Comparison of ENCODE assay signal across 20 cellular contexts in genomic region chr2:18907508-18907907, GRCh38.
"Had no signal": no experiment of that assay in that cellular context is flagged by ENCODE, and none has a peak within 500 bp of the region (broad histone marks: within the 10 kb centered on the region; RNA-seq: fewer than 3 reads in every experiment).

No MANE protein-coding gene starts in this region.

- H3K4me3 Mint-ChIP-seq: activated B cell treated with CpG ODN at 0.5 μM for 24 hours; activated naive CD8-positive, alpha-beta T cell; brain; endodermal cell; natural killer cell treated with Interleukin-12 subunit alpha and Interleukin-12 subunit beta and Interleukin-15 and Interleukin-18, amount 100 ng/mL, for 72 hours had no signal

- DNase-seq: activated B cell treated with CpG ODN at 0.5 μM for 24 hours; activated CD4-positive, alpha-beta T cell treated with anti-CD3 and anti-CD28 coated beads, Interleukin-2, amount 50 U/mL, for 1 hour; activated CD8-positive, alpha-beta memory T cell treated with anti-CD3 and anti-CD28 coated beads for 24 hours; activated effector memory CD4-positive, alpha-beta T cell treated with Interleukin-2 at 50 U/mL for 16 hours; activated naive CD4-positive, alpha-beta T cell treated with Interleukin-2 at 50 U/mL for 16 hours; aorta; endodermal cell; foreskin keratinocyte; heart right ventricle; left lung; lower lobe of right lung; mesendoderm; posterior cingulate gyrus; right cardiac atrium; spleen; stimulated activated naive CD4-positive, alpha-beta T cell treated with Interleukin-2 at 50 U/mL for 16 hours had no signal

- H3K9me3 Mint-ChIP-seq: endodermal cell had no signal

- H3K4me1 Mint-ChIP-seq: brain had no signal

- ATAC-seq: esophagus mucosa; foreskin keratinocyte; heart right ventricle; left lung; lower lobe of right lung; natural killer cell treated with Interleukin-12 subunit alpha and Interleukin-12 subunit beta and Interleukin-15 and Interleukin-18, amount 100 ng/mL, for 72 hours; right cardiac atrium had no signal

- H3K27ac Mint-ChIP-seq: activated B cell treated with CpG ODN at 0.5 μM for 24 hours; activated naive CD8-positive, alpha-beta T cell; brain; endodermal cell; natural killer cell treated with Interleukin-12 subunit alpha and Interleukin-12 subunit beta and Interleukin-15 and Interleukin-18, amount 100 ng/mL, for 72 hours had no signal

- H3K27me3 Mint-ChIP-seq: activated naive CD8-positive, alpha-beta T cell; natural killer cell treated with Interleukin-12 subunit alpha and Interleukin-12 subunit beta and Interleukin-15 and Interleukin-18, amount 100 ng/mL, for 72 hours had no signal

- H3K36me3 Mint-ChIP-seq: brain; natural killer cell treated with Interleukin-12 subunit alpha and Interleukin-12 subunit beta and Interleukin-15 and Interleukin-18, amount 100 ng/mL, for 72 hours had no signal
